Comparison of ENCODE assay signal across 8 cellular contexts in the genomic region with DNA sequence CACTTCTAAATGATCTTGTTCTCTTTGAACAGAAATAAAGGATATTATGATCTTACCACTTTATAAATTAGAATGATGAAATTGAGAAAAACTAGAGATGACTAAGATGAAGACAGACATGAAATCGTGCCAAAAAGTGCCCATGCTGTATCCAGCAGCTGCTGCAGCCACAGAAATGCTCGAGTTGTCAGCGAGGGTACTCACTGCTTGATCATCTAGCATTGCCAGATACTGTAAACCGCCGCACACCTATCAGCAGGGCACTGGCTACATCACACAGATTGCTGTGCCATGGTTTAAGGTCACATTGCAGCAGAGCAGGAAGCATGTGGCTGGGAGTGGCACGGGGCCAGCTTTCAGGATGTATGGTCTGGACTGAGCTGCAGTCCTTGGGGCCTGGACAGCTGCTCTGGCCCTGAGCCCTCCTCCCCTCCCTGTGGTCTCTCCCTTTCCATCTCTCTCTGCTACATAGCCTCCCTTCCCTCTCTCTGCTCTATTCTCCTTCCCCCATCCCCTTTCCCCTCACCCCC. TPM values are rescaled to one million over a fixed set of nuclear protein-coding genes. Genes with fewer than 3 reads are reported as not detected.
DNase-seq lines count a peak whose midpoint lies in the region; ATAC-seq and TF ChIP-seq lines count a peak whose summit lies in the region.

No MANE protein-coding gene starts in this region.

- H3K4me1 Mint-ChIP-seq in MCF 10A (ENCODE audit: insufficient read depth, unreplicated experiment) (peaks cover 14% of the 10 kb centered on the region), nephron (peaks cover 48% of the 10 kb centered on the region)
- H3K4me1 Mint-ChIP-seq in CD8-positive, alpha-beta T cell (ENCODE audit: low read depth): no peaks in the 10 kb centered on the region

- no peak overlapping the region for H3K4ac ChIP-seq in trophoblast cell (ENCODE audit: low read depth, low read length)

- peaks cover 14% of the 10 kb centered on the region for H3K27me3 Mint-ChIP-seq in MCF 10A (ENCODE audit: insufficient read depth, unreplicated experiment)
- H3K27me3 Mint-ChIP-seq in nephron (ENCODE audit: low read depth): peaks cover 16% of the 10 kb centered on the region
- H3K27me3 Mint-ChIP-seq in CD8-positive, alpha-beta T cell (ENCODE audit: low read depth): no peaks in the 10 kb centered on the region

- no peaks in the 10 kb centered on the region for H3K36me3 ChIP-seq in trophoblast cell (ENCODE audit: control insufficient read depth in 1 of 2, insufficient read depth in 2 of 2, low read length in 2 of 2)
- H3K36me3 ChIP-seq in CD8-positive, alpha-beta T cell (ENCODE audit: insufficient read depth, low read length): no peaks in the 10 kb centered on the region

- no peak overlapping the region for H2AK5ac ChIP-seq in trophoblast cell (ENCODE audit: low read length)

- no peak overlapping the region for H4K8ac ChIP-seq in trophoblast cell (ENCODE audit: low read depth, low read length)

- H3K18ac ChIP-seq in trophoblast cell (ENCODE audit: low read length): no peak overlapping the region

- no peaks in the 10 kb centered on the region for H3K79me1 ChIP-seq in trophoblast cell (ENCODE audit: low read length)

- no peak overlapping the region for H3K14ac ChIP-seq in trophoblast cell (ENCODE audit: low read length)

- H2BK12ac ChIP-seq in trophoblast cell (ENCODE audit: low read length): no peak overlapping the region

- no peak overlapping the region for H3K23ac ChIP-seq in trophoblast cell (ENCODE audit: low read length)

- no peaks in the 10 kb centered on the region for H3K27me3 ChIP-seq in trophoblast cell (ENCODE audit: insufficient read depth, low read length)
- H3K27me3 ChIP-seq in CD8-positive, alpha-beta T cell (ENCODE audit: insufficient read depth, low read length): no peaks in the 10 kb centered on the region

- H4K12ac ChIP-seq in trophoblast cell (ENCODE audit: low read depth, low read length): no peak overlapping the region

- H3K79me2 ChIP-seq in trophoblast cell (ENCODE audit: control insufficient read depth, insufficient read depth, low read length, poor library complexity): no peaks in the 10 kb centered on the region

- H2BK120ac ChIP-seq in trophoblast cell (ENCODE audit: insufficient read depth, low read length, poor library complexity): no peak overlapping the region

- H3K4me2 ChIP-seq in trophoblast cell (ENCODE audit: low read length): no peak overlapping the region

- POLR2A ChIA-PET in MCF 10A (lab: Yijun Ruan, JAX): no interaction called here
- POLR2A ChIA-PET in CD8-positive, alpha-beta T cell (lab: Charles Lee): no interaction called here

- no peak overlapping the region for H3K9ac ChIP-seq in trophoblast cell (ENCODE audit: low read length)

- WGBS in trophoblast cell (ENCODE audit: extremely low coverage, insufficient coverage, insufficient read length): no CpG with 5 or more reads among the region's 6 CpGs

- peak overlapping the region; percentile 54 for H3K27ac Mint-ChIP-seq in MCF 10A (ENCODE audit: low read depth, unreplicated experiment)
- peak overlapping the region; percentile 53 to 86 (median 61) for H3K27ac Mint-ChIP-seq in nephron
- no peak overlapping the region for H3K27ac Mint-ChIP-seq in CD8-positive, alpha-beta T cell

- no peak overlapping the region for H2AFZ ChIP-seq in trophoblast cell (ENCODE audit: insufficient read depth, low read length, poor library complexity)

- H3K9me3 Mint-ChIP-seq in MCF 10A (ENCODE audit: unreplicated experiment): no peaks in the 10 kb centered on the region
- no peaks in the 10 kb centered on the region for H3K9me3 Mint-ChIP-seq in nephron
- no peaks in the 10 kb centered on the region for H3K9me3 Mint-ChIP-seq in CD8-positive, alpha-beta T cell

- peaks cover 2% of the 10 kb centered on the region for H3K9me3 ChIP-seq in trophoblast cell (ENCODE audit: insufficient read depth, low read depth, low read length)
- H3K9me3 ChIP-seq in CD8-positive, alpha-beta T cell (ENCODE audit: low read length): no peaks in the 10 kb centered on the region

- no peak overlapping the region for H3K4me3 Mint-ChIP-seq in MCF 10A (ENCODE audit: unreplicated experiment)
- H3K4me3 Mint-ChIP-seq in nephron: peak overlapping the region in 2 of 3 experiments; percentile 13 to 50
- no peak overlapping the region for H3K4me3 Mint-ChIP-seq in CD8-positive, alpha-beta T cell

- no peak overlapping the region for H3K27ac ChIP-seq in trophoblast cell (ENCODE audit: low read depth, low read length)
- no peak overlapping the region for H3K27ac ChIP-seq in CD8-positive, alpha-beta T cell (ENCODE audit: low read depth, low read length)

- ATAC-seq in CD8-positive, alpha-beta T cell: no peak

- no peaks in the 10 kb centered on the region for H3K4me1 ChIP-seq in trophoblast cell (ENCODE audit: control insufficient read depth in 1 of 2, insufficient read depth in 2 of 2, low read length in 2 of 2)
- H3K4me1 ChIP-seq in CD8-positive, alpha-beta T cell (ENCODE audit: insufficient read depth, low read length): no peaks in the 10 kb centered on the region

- no TSS peak for BruUV-seq in MCF 10A (replicated peaks; lab: Mats Ljungman, UMichigan)

- H3K36me3 Mint-ChIP-seq in MCF 10A (ENCODE audit: insufficient read depth, unreplicated experiment) (no peaks in the 10 kb centered on the region), nephron (ENCODE audit: low read depth) (no peaks in the 10 kb centered on the region)
- H3K36me3 Mint-ChIP-seq in CD8-positive, alpha-beta T cell: no peaks in the 10 kb centered on the region

- H3K4me3 ChIP-seq in trophoblast cell (ENCODE audit: low read depth, low read length): no peak overlapping the region
- H3K4me3 ChIP-seq in CD8-positive, alpha-beta T cell (ENCODE audit: low read depth, low read length): no peak overlapping the region

- H4K91ac ChIP-seq in trophoblast cell (ENCODE audit: low read depth, low read length): no peak overlapping the region

- DNase-seq in DMS153 (lab: John Stamatoyannopoulos, UW) (peak; percentile 79), NCI-H1092 treated with DMSO at 0.1 percent for 48 hours (lab: John Stamatoyannopoulos, UW) (peak; percentile 87), MCF 10A (ENCODE audit: unreplicated experiment) (peak; percentile 62), trophoblast cell (no peak), NCI-H748 treated with DMSO at 0.1 percent for 48 hours (lab: John Stamatoyannopoulos, UW) (no peak), NCI-H526 (lab: John Stamatoyannopoulos, UW) (no peak)
- no peak for DNase-seq in CD8-positive, alpha-beta T cell

- TF ChIP-seq CTCF in MCF 10A (IDR thresholded peaks at IDR 0.05; ENCODE audit: unreplicated experiment) (no peak), nephron (IDR thresholded peaks at IDR 0.05; ENCODE audit: unreplicated experiment in 3 of 3) (no peak)
- TF ChIP-seq CTCF in CD8-positive, alpha-beta T cell (IDR thresholded peaks at IDR 0.05): no peak

- intact Hi-C loops in MCF 10A (cut with micrococcal nuclease): no loop called here
- intact Hi-C loops in CD8-positive, alpha-beta T cell (cut with DNase I, micrococcal nuclease): no loop called here

- no peak overlapping the region for H2BK5ac ChIP-seq in trophoblast cell (ENCODE audit: low read depth, low read length, poor library complexity)

- CTCF ChIA-PET in MCF 10A (lab: Yijun Ruan, JAX): no interaction called here
- CTCF ChIA-PET in CD8-positive, alpha-beta T cell (lab: Charles Lee): no interaction called here

RNA-seq across cellular contexts. Expression of a gene that starts 51.0 kb away (rescaled TPM):
- total RNA-seq in MCF 10A (2022): 2.0 and 3.5 TPM in 2 replicates
- polyA plus RNA-seq in trophoblast cell (2013): 1.5 TPM in 2 replicates
- 1 to 10 TPM in 1 of 2 experiments, under 1 TPM in 1; 0.75 to 1.4 TPM for total RNA-seq in CD8-positive, alpha-beta T cell

RNA-seq across cellular contexts. Expression of a gene that starts 60.0 kb away (rescaled TPM):
- total RNA-seq in MCF 10A (2022): 0.37 and 0.83 TPM in 2 replicates
- 0.05 TPM in 1 of 2 replicates, not detected in the other for polyA plus RNA-seq in trophoblast cell (2013)
- total RNA-seq in CD8-positive, alpha-beta T cell: under 1 TPM in 1 of 2 experiments, not detected in 1; 0.39 TPM

Comparison
In these comparisons a context has a peak if more than half of its experiments do, and no peak if none do; other contexts are left out.
1. DNase-seq: peak in DMS153 (single experiment), NCI-H1092 treated with DMSO at 0.1 percent for 48 hours (single experiment) and MCF 10A (single experiment); none in trophoblast cell (0 of 2), CD8-positive, alpha-beta T cell (0 of 7), NCI-H748 treated with DMSO at 0.1 percent for 48 hours (single experiment) and NCI-H526 (0 of 2).
2. H3K4me3 Mint-ChIP-seq: peak in nephron (2 of 3); none in MCF 10A (single experiment) and CD8-positive, alpha-beta T cell (single experiment).